In the genomic region with DNA sequence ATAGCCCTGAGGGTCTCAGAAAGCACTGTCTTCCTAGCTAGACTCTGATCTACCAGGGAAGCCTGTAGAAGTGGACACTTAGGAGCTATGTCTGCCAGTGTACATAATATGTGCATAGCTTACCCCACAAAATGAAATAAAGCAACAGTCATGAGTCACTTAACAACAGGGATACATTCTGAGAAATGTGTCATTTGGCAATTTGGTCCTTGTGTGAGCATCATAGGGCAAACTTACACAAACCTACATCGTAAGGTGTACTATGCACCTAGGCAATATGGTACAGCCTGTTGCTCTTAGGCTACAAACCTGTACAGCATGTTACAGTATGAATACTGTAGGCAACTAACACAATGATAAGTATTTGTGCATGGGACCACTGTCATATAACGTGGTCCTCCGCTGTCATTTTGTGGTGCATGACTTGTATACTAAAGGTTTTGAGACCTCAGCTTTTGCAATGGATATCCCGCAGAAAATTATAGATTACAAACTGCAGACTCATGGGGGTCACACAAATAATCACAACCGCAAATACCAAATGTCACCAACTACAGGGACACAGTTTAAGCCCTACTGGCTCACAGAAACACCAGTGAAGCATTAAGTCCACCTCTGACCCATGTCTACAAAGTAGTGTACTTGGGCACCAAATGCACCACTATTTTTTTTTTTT, we compare ENCODE assay signal across 8 cellular contexts. TPM values are rescaled to one million over a fixed set of nuclear protein-coding genes. Genes with fewer than 3 reads are reported as not detected.
A peak's percentile ranks its signal among the peaks of the same experiment; 100 is the strongest.
DNase-seq lines count a peak whose midpoint lies in the region; ATAC-seq, FAIRE-seq and TF ChIP-seq lines count a peak whose summit lies in the region.

No MANE protein-coding gene starts in this region.

- H4K91ac ChIP-seq in neuronal stem cell (ENCODE audit: low read depth, low read length, poor library complexity): no peak overlapping the region

- TF ChIP-seq CTCF in kidney (IDR thresholded peaks at IDR 0.05; ENCODE audit: borderline replicate concordance, extremely low read depth, insufficient read depth) (no peak), tibial artery (IDR thresholded peaks at IDR 0.05) (no peak)

- H3K4me3 Mint-ChIP-seq in activated T-cell treated with anti-CD3 and anti-CD28 coated beads, Interleukin-2, amount 50 U/mL, for 4 hours: peak overlapping the region; percentile 92
- H3K4me3 Mint-ChIP-seq in activated naive CD8-positive, alpha-beta T cell treated with anti-CD3 and anti-CD28 coated beads for 36 hours: peak overlapping the region; percentile 90

- H3K27me3 Mint-ChIP-seq in activated T-cell treated with anti-CD3 and anti-CD28 coated beads, Interleukin-2, amount 50 U/mL, for 4 hours (ENCODE audit: low read depth): no peaks in the 10 kb centered on the region
- no peaks in the 10 kb centered on the region for H3K27me3 Mint-ChIP-seq in activated naive CD8-positive, alpha-beta T cell treated with anti-CD3 and anti-CD28 coated beads for 36 hours

- peaks cover 21 to 30% of the 10 kb centered on the region in 2 donors for H3K4me1 ChIP-seq in kidney (ENCODE audit: control insufficient read depth in 1 of 2, insufficient read depth in 1 of 2, low read depth in 1 of 2, low read length in 2 of 2)
- peaks cover 0 to 52% (median 34%) of the 10 kb centered on the region in 4 donors for H3K4me1 ChIP-seq in tibial artery
- H3K4me1 ChIP-seq in neuronal stem cell (ENCODE audit: control insufficient read depth in 2 of 2, insufficient read depth in 1 of 2, low read depth in 1 of 2, low read length in 2 of 2): peaks cover 1 to 9% of the 10 kb centered on the region in 2 donors

- no peak for DNase-seq in activated T-cell treated with anti-CD3 and anti-CD28 coated beads, Interleukin-2, amount 50 U/mL, for 4 hours
- DNase-seq in activated T-cell treated with anti-CD3 and anti-CD28 coated beads for 4 hours: no peak
- no peak for DNase-seq in activated naive CD8-positive, alpha-beta T cell treated with anti-CD3 and anti-CD28 coated beads for 36 hours
- DNase-seq in kidney: no peak
- DNase-seq in tibial artery: no peak
- DNase-seq in NOMO-1 (lab: John Stamatoyannopoulos, UW; ENCODE audit: unreplicated experiment in 2 of 2): no peak
- DNase-seq in neuronal stem cell (ENCODE audit: low spot score): no peak

- no CpG with 5 or more reads among the region's 5 CpGs for WGBS in neuronal stem cell (ENCODE audit: extremely low coverage in 2 of 2, insufficient read length in 2 of 2, insufficient replicate concordance in 1 of 2), 2 donors

- no peak overlapping the region for H3K4ac ChIP-seq in neuronal stem cell (ENCODE audit: low read length)

- H3K18ac ChIP-seq in neuronal stem cell (ENCODE audit: low read length): no peak overlapping the region

- H3K4me2 ChIP-seq in neuronal stem cell (ENCODE audit: insufficient read depth, low read length, poor library complexity, severe bottlenecking): no peak overlapping the region

- no peak overlapping the region for H3K14ac ChIP-seq in neuronal stem cell (ENCODE audit: low read length)

- no peak overlapping the region for H2BK5ac ChIP-seq in neuronal stem cell (ENCODE audit: low read length)

- no peak overlapping the region for H3K23ac ChIP-seq in neuronal stem cell (ENCODE audit: low read depth, low read length, poor library complexity)

- no peaks in the 10 kb centered on the region for H3K9me3 Mint-ChIP-seq in activated T-cell treated with anti-CD3 and anti-CD28 coated beads, Interleukin-2, amount 50 U/mL, for 4 hours
- no peaks in the 10 kb centered on the region for H3K9me3 Mint-ChIP-seq in activated naive CD8-positive, alpha-beta T cell treated with anti-CD3 and anti-CD28 coated beads for 36 hours

- peaks cover 34% of the 10 kb centered on the region for H3K4me1 Mint-ChIP-seq in activated T-cell treated with anti-CD3 and anti-CD28 coated beads, Interleukin-2, amount 50 U/mL, for 4 hours (ENCODE audit: low read depth)
- peaks cover 40% of the 10 kb centered on the region for H3K4me1 Mint-ChIP-seq in activated naive CD8-positive, alpha-beta T cell treated with anti-CD3 and anti-CD28 coated beads for 36 hours

- no peak overlapping the region for H2AK5ac ChIP-seq in neuronal stem cell (ENCODE audit: low read depth, low read length)

- H3K36me3 ChIP-seq in kidney (ENCODE audit: control insufficient read depth in 1 of 2, insufficient read depth in 2 of 2, low read length in 2 of 2) (peaks cover 0 to 2% of the 10 kb centered on the region in 2 donors), tibial artery (no peaks in the 10 kb centered on the region), neuronal stem cell (replicated peaks in 1 of 2; ENCODE audit: control insufficient read depth in 2 of 2, insufficient read depth in 2 of 2, low read length in 2 of 2) (no peaks in the 10 kb centered on the region)

- H3K9ac ChIP-seq in kidney (ENCODE audit: low read length in 2 of 2) (peak overlapping the region in 1 of 2 donors; percentile 84), neuronal stem cell (ENCODE audit: low read depth, low read length, poor library complexity) (no peak overlapping the region)

- intact Hi-C loops in kidney (cut with DNase I) (no loop called here), tibial artery (cut with DNase I; ENCODE audit: low total_unique reads) (loop anchor here (5.0 kb wide), 1 partner anchor 32 kb away; no protein-coding TSS in a partner anchor)

- peak overlapping the region; percentile 36 to 81 for H3K4me3 ChIP-seq in kidney (ENCODE audit: low read length in 2 of 2)
- peak overlapping the region; percentile 66 to 71 for H3K4me3 ChIP-seq in tibial artery
- H3K4me3 ChIP-seq in neuronal stem cell (ENCODE audit: low read length in 2 of 2): no peak overlapping the region

- no peaks in the 10 kb centered on the region for H3K9me3 ChIP-seq in kidney (ENCODE audit: control insufficient read depth in 1 of 2, low read length in 2 of 2)
- no peaks in the 10 kb centered on the region for H3K9me3 ChIP-seq in tibial artery
- no peaks in the 10 kb centered on the region for H3K9me3 ChIP-seq in neuronal stem cell (replicated peaks in 1 of 2; ENCODE audit: control insufficient read depth in 2 of 2, insufficient read depth in 1 of 2, low read depth in 1 of 2, low read length in 2 of 2)

- peak; percentile 29 to 33 for ATAC-seq in activated T-cell treated with anti-CD3 and anti-CD28 coated beads, Interleukin-2, amount 50 U/mL, for 4 hours
- ATAC-seq in GM18519 (IDR thresholded peaks at IDR 0.05; ENCODE audit: low FRiP score, unreplicated experiment): no peak

- no peak overlapping the region for H4K8ac ChIP-seq in neuronal stem cell (ENCODE audit: low read depth, low read length)

- peak overlapping the region; percentile 48 to 89 for H3K27ac ChIP-seq in kidney (ENCODE audit: low read depth in 2 of 2, low read length in 2 of 2)
- peak overlapping the region; percentile 82 to 90 for H3K27ac ChIP-seq in tibial artery
- H3K27ac ChIP-seq in neuronal stem cell (replicated peaks; ENCODE audit: low read length): no peak overlapping the region

- no peak overlapping the region for H2AFZ ChIP-seq in neuronal stem cell (ENCODE audit: low read length)

- H2BK15ac ChIP-seq in neuronal stem cell (ENCODE audit: low read length): no peak overlapping the region

- H3K27me3 ChIP-seq in tibial artery (no peaks in the 10 kb centered on the region), neuronal stem cell (ENCODE audit: control insufficient read depth in 3 of 3, insufficient read depth in 3 of 3, low read depth in 1 of 3, low read length in 3 of 3) (peaks cover 0 to 3% (median 0%) of the 10 kb centered on the region in 3 experiments)

- H3K79me1 ChIP-seq in neuronal stem cell (ENCODE audit: low read depth, low read length): no peaks in the 10 kb centered on the region

- H2BK12ac ChIP-seq in neuronal stem cell (ENCODE audit: low read length): no peak overlapping the region

- peaks cover 3% of the 10 kb centered on the region for H3K36me3 Mint-ChIP-seq in activated T-cell treated with anti-CD3 and anti-CD28 coated beads, Interleukin-2, amount 50 U/mL, for 4 hours (ENCODE audit: insufficient read depth)
- peaks cover 4% of the 10 kb centered on the region for H3K36me3 Mint-ChIP-seq in activated naive CD8-positive, alpha-beta T cell treated with anti-CD3 and anti-CD28 coated beads for 36 hours

- H2BK120ac ChIP-seq in neuronal stem cell (ENCODE audit: low read depth, low read length): no peak overlapping the region

- no peak for FAIRE-seq in kidney (lab: Jason Lieb, UNC)

- no peak overlapping the region for H3K27ac Mint-ChIP-seq in activated naive CD8-positive, alpha-beta T cell treated with anti-CD3 and anti-CD28 coated beads for 36 hours

RNA-seq across cellular contexts. Expression of gene URGCP, which starts 1.7 kb away (rescaled TPM):
- 10 to 100 TPM; 31.7 to 32.6 (median 32.5) TPM for total RNA-seq in activated T-cell treated with anti-CD3 and anti-CD28 coated beads, Interleukin-2, amount 50 U/mL, for 4 hours
- total RNA-seq in activated naive CD8-positive, alpha-beta T cell treated with anti-CD3 and anti-CD28 coated beads for 36 hours: 10 to 100 TPM; 24.3 to 26.1 TPM
- 41.0 TPM for total RNA-seq in kidney
- 32.9 TPM for polyA plus RNA-seq in kidney (ENCODE audit: insufficient read depth, low read depth, low replicate concordance)
- polyA plus RNA-seq in neuronal stem cell (2013, experiment 1 of 2): 8.0 TPM
- 9.4 TPM for polyA plus RNA-seq in neuronal stem cell (2013, experiment 2 of 2)

RNA-seq across cellular contexts. Expression of gene UBE2D4, which starts 21.6 kb away (rescaled TPM):
- 10 to 100 TPM; 20.9 to 25.8 (median 22.7) TPM for total RNA-seq in activated T-cell treated with anti-CD3 and anti-CD28 coated beads, Interleukin-2, amount 50 U/mL, for 4 hours
- total RNA-seq in activated naive CD8-positive, alpha-beta T cell treated with anti-CD3 and anti-CD28 coated beads for 36 hours: 10 to 100 TPM; 12.1 to 12.7 TPM
- total RNA-seq in kidney: 21.4 TPM
- 27.8 TPM for polyA plus RNA-seq in kidney (ENCODE audit: insufficient read depth, low read depth, low replicate concordance)
- polyA plus RNA-seq in neuronal stem cell (2013, experiment 1 of 2): 8.5 TPM
- polyA plus RNA-seq in neuronal stem cell (2013, experiment 2 of 2): 8.8 TPM

RNA-seq across cellular contexts. Expression of gene MRPS24, which starts 35.4 kb away (rescaled TPM):
- 100 to 1,000 TPM; 158 to 193 (median 184) TPM for total RNA-seq in activated T-cell treated with anti-CD3 and anti-CD28 coated beads, Interleukin-2, amount 50 U/mL, for 4 hours
- total RNA-seq in activated naive CD8-positive, alpha-beta T cell treated with anti-CD3 and anti-CD28 coated beads for 36 hours: 100 to 1,000 TPM; 142 to 152 TPM
- total RNA-seq in kidney: 71.2 TPM
- polyA plus RNA-seq in kidney (ENCODE audit: insufficient read depth, low read depth, low replicate concordance): 276 TPM
- 130 TPM for polyA plus RNA-seq in neuronal stem cell (2013, experiment 1 of 2)
- polyA plus RNA-seq in neuronal stem cell (2013, experiment 2 of 2): 127 TPM

Comparison
In these comparisons a context has a peak if more than half of its experiments do, and no peak if none do; other contexts are left out.
1. H3K4me3 ChIP-seq: peak in kidney (2 of 2) and tibial artery (2 of 2); none in neuronal stem cell (0 of 2).